In the genomic region with DNA sequence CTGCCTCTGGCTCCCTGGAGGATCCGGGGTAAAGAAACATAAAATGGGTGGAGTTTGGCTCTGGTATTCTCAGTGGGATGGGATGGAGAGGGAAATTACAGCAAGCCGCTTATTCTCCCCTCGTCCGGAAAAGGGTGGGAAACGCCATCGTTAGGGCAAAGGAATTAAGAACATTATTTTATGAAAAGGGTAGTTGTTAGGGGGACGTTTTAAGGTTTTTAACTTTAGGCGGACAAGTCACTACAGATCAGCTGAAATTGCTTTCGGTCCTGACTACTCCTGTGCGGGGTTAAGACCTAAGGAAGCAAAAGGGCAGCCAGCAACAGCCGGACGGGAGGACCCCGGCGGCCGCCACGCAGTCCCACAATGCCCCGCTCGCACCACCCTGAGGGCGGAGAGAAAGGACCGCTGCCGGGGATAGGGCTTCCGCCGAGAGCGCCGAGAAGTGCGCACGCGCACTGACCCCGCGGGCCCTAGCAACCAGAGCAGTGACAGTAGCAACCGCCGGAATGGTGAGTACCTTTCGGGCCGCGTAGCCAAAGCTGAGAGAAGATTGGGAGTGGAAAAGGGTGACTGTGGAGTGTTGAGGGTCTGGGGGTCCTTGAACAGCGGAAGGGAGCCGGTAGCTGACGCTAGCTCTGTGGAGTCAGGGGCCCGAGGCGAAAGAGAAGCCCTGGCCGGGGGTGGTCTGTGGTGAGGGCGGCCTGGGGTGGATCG, we compare ENCODE assay signal across 8 cellular contexts.
DNase-seq lines count a peak whose midpoint lies in the region; ATAC-seq, FAIRE-seq and TF ChIP-seq lines count a peak whose summit lies in the region.

A gene with protein sequence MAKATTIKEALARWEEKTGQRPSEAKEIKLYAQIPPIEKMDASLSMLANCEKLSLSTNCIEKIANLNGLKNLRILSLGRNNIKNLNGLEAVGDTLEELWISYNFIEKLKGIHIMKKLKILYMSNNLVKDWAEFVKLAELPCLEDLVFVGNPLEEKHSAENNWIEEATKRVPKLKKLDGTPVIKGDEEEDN (plus strand): TSS at position 456 of the 717 bp plus-strand sequence. CDS start 54 bp downstream, at position 510.

- H3F3A ChIP-seq in OCI-LY1 (ENCODE audit: insufficient read depth, low read length): no peaks in the 10 kb centered on the region

- DNase-seq in D721Med (ENCODE audit: insufficient read length, low spot score): peak; percentile 67
- DNase-seq in HuH-7 (ENCODE audit: low spot score): peak; percentile 90
- DNase-seq in activated T-cell treated with anti-CD3 and anti-CD28 coated beads for 1 hour (ENCODE audit: low read depth): peak; percentile 88
- DNase-seq in epidermal melanocyte (ENCODE audit: insufficient read length, low spot score): peak; percentile 91
- peak; percentile 84 for DNase-seq in middle frontal gyrus (ENCODE audit: extremely low spot score, low spot score)
- DNase-seq in stimulated activated CD8-positive, alpha-beta memory T cell treated with anti-CD3 and anti-CD28 coated beads, Interleukin-2, amount 100 ng/mL, for 1 hour (ENCODE audit: low read depth in 2 of 2): peak; percentile 80 to 85

- TF ChIP-seq CTCF in D721Med (IDR thresholded peaks at IDR 0.05; ENCODE audit: insufficient read depth, missing control alignments) (no peak), OCI-LY1 (IDR thresholded peaks at IDR 0.05; ENCODE audit: low read length) (no peak)

- FAIRE-seq in D721Med (lab: Jason Lieb, UNC): no peak

- no peaks in the 10 kb centered on the region for H3K9me2 ChIP-seq in OCI-LY1 (ENCODE audit: low read depth, low read length)

- no peaks in the 10 kb centered on the region for H3K36me3 ChIP-seq in OCI-LY1 (ENCODE audit: insufficient read depth, low read length)

- H3K4me3 ChIP-seq in OCI-LY1 (ENCODE audit: low read depth, low read length, poor library complexity, severe bottlenecking): peak within 1 kb of the TSS; percentile 80

- H3K27ac ChIP-seq in OCI-LY1 (ENCODE audit: low read depth, low read length, poor library complexity, severe bottlenecking): peak within 1 kb of the TSS; percentile 31

- H3K79me2 ChIP-seq in OCI-LY1 (ENCODE audit: insufficient read depth, low read length): no peaks in the 10 kb centered on the region

- peak within 1 kb of the TSS; percentile 88 for H2AFZ ChIP-seq in OCI-LY1 (ENCODE audit: low read length)

- H3K9ac ChIP-seq in OCI-LY1 (ENCODE audit: low read length): peak within 1 kb of the TSS; percentile 78

- ATAC-seq in GM21526 (IDR thresholded peaks at IDR 0.05; ENCODE audit: low FRiP score, unreplicated experiment): peak; percentile 91

- H3K4me2 ChIP-seq in OCI-LY1 (ENCODE audit: low read length): peak within 1 kb of the TSS; percentile 85

- H3K4me1 ChIP-seq in OCI-LY1 (ENCODE audit: insufficient read depth, low read length, severe bottlenecking): peaks cover 32% of the 10 kb centered on the region

- H3K27me3 ChIP-seq in OCI-LY1 (ENCODE audit: insufficient read depth, low read length): no peaks in the 10 kb centered on the region

- H4K20me1 ChIP-seq in OCI-LY1 (ENCODE audit: insufficient read depth, low read length): no peaks in the 10 kb centered on the region

- H3K9me3 ChIP-seq in OCI-LY1 (ENCODE audit: low read length): no peaks in the 10 kb centered on the region

Comparison
In these comparisons a context has a peak if more than half of its experiments do, and no peak if none do; other contexts are left out.
1. Peak in every context shown above with its lines: DNase-seq, ATAC-seq, H3K4me3 ChIP-seq and H3K27ac ChIP-seq.